23 cellular contexts compared by ENCODE assay signal in genomic region chr17:48148029-48148759, GRCh38. TPM values are rescaled to one million over a fixed set of nuclear protein-coding genes. Genes with fewer than 3 reads are reported as not detected.
DNase-seq lines count a peak whose midpoint lies in the region; ATAC-seq and TF ChIP-seq lines count a peak whose summit lies in the region.
"Had no signal": no experiment of that assay in that cellular context is flagged by ENCODE, and none has a peak within 500 bp of the region (broad histone marks: within the 10 kb centered on the region; RNA-seq: fewer than 3 reads in every experiment).

No MANE protein-coding gene starts in this region.

- DNase-seq in AG08395 (ENCODE audit: low spot score) (peak; percentile 25), NCI-H2227 (lab: John Stamatoyannopoulos, UW; ENCODE audit: unreplicated experiment) (peak; percentile 28), WERI-Rb-1 (peak; percentile 80), GM19240 (ENCODE audit: insufficient read length, low spot score) (no peak), SKM-1 treated with dmso at 0.1 percent for 144 hours (lab: John Stamatoyannopoulos, UW; ENCODE audit: unreplicated experiment) (no peak), GDM1 (lab: John Stamatoyannopoulos, UW) (no peak)
- no peak for DNase-seq in CD4-positive, alpha-beta T cell
- DNase-seq: activated CD4-positive, alpha-beta T cell treated with anti-CD3 and anti-CD28 coated beads, Interleukin-2, amount 50 U/mL, for 1 hour; activated naive CD8-positive, alpha-beta T cell treated with anti-CD3 and anti-CD28 coated beads for 36 hours; activated T-cell treated with anti-CD3 and anti-CD28 coated beads, Interleukin-2, amount 50 U/mL, for 1 hour; DMS153; esophagus squamous epithelium; heart right ventricle; IMR-90; kidney; NCI-H1105; occipital lobe; right cardiac atrium; upper lobe of left lung had no signal

- H3K36me3 Mint-ChIP-seq in CD4-positive, alpha-beta T cell (ENCODE audit: low read depth) = peaks cover 90% of the 10 kb centered on the region

- no peaks in the 10 kb centered on the region for H3K9me3 Mint-ChIP-seq in CD4-positive, alpha-beta T cell
- H3K9me3 Mint-ChIP-seq: activated naive CD8-positive, alpha-beta T cell treated with anti-CD3 and anti-CD28 coated beads for 36 hours; stimulated activated naive CD8-positive, alpha-beta T cell treated with anti-CD3 and anti-CD28 coated beads, Interleukin-15, Interleukin-2, amounts not matched to agents 100 ng/mL and 50 ng/mL, for 24 hours; T-helper 2 cell treated with Interferon-gamma antibody and Interleukin-4, amounts not matched to agents 5 μg/mL and 100 μg/mL, for 36 hours had no signal

- no peaks in the 10 kb centered on the region for H3K27me3 Mint-ChIP-seq in CD4-positive, alpha-beta T cell
- H3K27me3 Mint-ChIP-seq: activated naive CD8-positive, alpha-beta T cell treated with anti-CD3 and anti-CD28 coated beads for 36 hours; stimulated activated naive CD8-positive, alpha-beta T cell treated with anti-CD3 and anti-CD28 coated beads, Interleukin-15, Interleukin-2, amounts not matched to agents 100 ng/mL and 50 ng/mL, for 24 hours had no signal

- H3K27ac Mint-ChIP-seq in CD4-positive, alpha-beta T cell = peak overlapping the region; percentile 63
- H3K27ac Mint-ChIP-seq: activated naive CD8-positive, alpha-beta T cell treated with anti-CD3 and anti-CD28 coated beads for 36 hours; T-helper 2 cell treated with Interferon-gamma antibody and Interleukin-4, amounts not matched to agents 5 μg/mL and 100 μg/mL, for 36 hours had no signal

- H3K36me3 ChIP-seq in WERI-Rb-1 = no peaks in the 10 kb centered on the region
- H3K36me3 ChIP-seq: esophagus squamous epithelium, heart right ventricle, upper lobe of left lung had no signal

- intact Hi-C loops in CD4-positive, alpha-beta T cell (cut with DNase I, micrococcal nuclease) = no loop called here

- H3K27me3 ChIP-seq in CD4-positive, alpha-beta T cell (ENCODE audit: control insufficient read depth, insufficient read depth, low read length) = no peaks in the 10 kb centered on the region
- no peaks in the 10 kb centered on the region for H3K27me3 ChIP-seq in WERI-Rb-1 (ENCODE audit: insufficient read depth, low read depth, severe bottlenecking)
- H3K27me3 ChIP-seq: upper lobe of left lung had no signal

- H3K9me3 ChIP-seq in CD4-positive, alpha-beta T cell (ENCODE audit: control insufficient read depth, low read length) = no peaks in the 10 kb centered on the region
- H3K9me3 ChIP-seq in WERI-Rb-1 (ENCODE audit: severe bottlenecking) = no peaks in the 10 kb centered on the region
- H3K9me3 ChIP-seq: esophagus squamous epithelium, heart right ventricle, upper lobe of left lung had no signal

- no peak for TF ChIP-seq CTCF in CD4-positive, alpha-beta T cell (IDR thresholded peaks at IDR 0.05)
- TF ChIP-seq CTCF in WERI-Rb-1 (IDR thresholded peaks at IDR 0.05; ENCODE audit: low read depth, low read length) = no peak

- H3K4me3 ChIP-seq in WERI-Rb-1 (ENCODE audit: low read depth, low read length) = peak overlapping the region; percentile 11
- H3K4me3 ChIP-seq: esophagus squamous epithelium, heart right ventricle, upper lobe of left lung had no signal

- POLR2A ChIA-PET in CD4-positive, alpha-beta T cell (lab: Charles Lee) = interaction anchor here (1.0 to 1.3 kb wide), 2 partner anchors 35 to 100 kb away, joined by 3 to 5 read pairs; partner anchors contain the start of gene NFE2L1

- peak; percentile 37 for ATAC-seq in CD4-positive, alpha-beta T cell (ENCODE audit: poor library complexity)
- no peak for ATAC-seq in GM19035 (IDR thresholded peaks at IDR 0.05; ENCODE audit: unreplicated experiment)
- ATAC-seq: heart right ventricle, right cardiac atrium, Right ventricle myocardium inferior had no signal

- H3K27ac ChIP-seq in CD4-positive, alpha-beta T cell (ENCODE audit: low read depth, low read length) = no peak overlapping the region
- H3K27ac ChIP-seq in WERI-Rb-1 = peak overlapping the region; percentile 93
- H3K27ac ChIP-seq: esophagus squamous epithelium, heart right ventricle, upper lobe of left lung had no signal

- peaks cover 10% of the 10 kb centered on the region for H3K4me1 Mint-ChIP-seq in CD4-positive, alpha-beta T cell (ENCODE audit: low read depth)

- no peak overlapping the region for H3K4me3 Mint-ChIP-seq in CD4-positive, alpha-beta T cell
- H3K4me3 Mint-ChIP-seq: activated naive CD8-positive, alpha-beta T cell treated with anti-CD3 and anti-CD28 coated beads for 36 hours; stimulated activated naive CD8-positive, alpha-beta T cell treated with anti-CD3 and anti-CD28 coated beads, Interleukin-15, Interleukin-2, amounts not matched to agents 100 ng/mL and 50 ng/mL, for 24 hours; T-helper 2 cell treated with Interferon-gamma antibody and Interleukin-4, amounts not matched to agents 5 μg/mL and 100 μg/mL, for 36 hours had no signal

- CTCF ChIA-PET in CD4-positive, alpha-beta T cell (lab: Charles Lee) = no interaction called here

RNA-seq across cellular contexts. Expression of gene SNX11, which starts 40.6 kb away (rescaled TPM):
- total RNA-seq in CD4-positive, alpha-beta T cell = 1 to 10 TPM; 6.8 to 8.7 TPM

RNA-seq across cellular contexts. Expression of gene CBX1, which starts 46.9 kb away (rescaled TPM):
- total RNA-seq in CD4-positive, alpha-beta T cell = 1 to 10 TPM; 5.5 to 6.6 TPM

Comparison
In these comparisons a context has a peak if more than half of its experiments do, and no peak if none do; other contexts are left out.
1. DNase-seq: peak in AG08395 (single experiment), NCI-H2227 (single experiment) and WERI-Rb-1 (single experiment); none in CD4-positive, alpha-beta T cell (0 of 10), GM19240 (single experiment), SKM-1 treated with dmso at 0.1 percent for 144 hours (single experiment) and GDM1 (single experiment).